23 cellular contexts compared by ENCODE assay signal in the genomic region with DNA sequence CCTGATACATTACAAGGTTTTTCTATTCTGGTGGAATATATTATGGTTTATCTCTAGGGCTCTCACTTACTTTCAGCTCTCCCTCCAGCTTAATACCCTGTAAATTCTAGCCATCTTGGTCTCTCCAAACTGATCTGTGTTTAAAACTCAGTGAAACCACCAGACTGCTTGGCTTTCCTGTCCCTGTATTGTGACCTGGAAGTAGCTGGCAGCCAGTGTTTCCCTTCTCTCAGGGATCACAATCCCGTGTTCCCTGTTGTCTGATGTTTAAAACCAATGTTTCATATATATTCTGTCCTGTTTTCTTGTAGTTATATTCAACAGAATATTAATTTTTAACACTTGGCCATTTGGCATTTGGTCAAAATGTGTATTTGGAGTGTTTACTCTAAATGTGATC. TPM values are rescaled to one million over a fixed set of nuclear protein-coding genes. Genes with fewer than 3 reads are reported as not detected.
DNase-seq lines count a peak whose midpoint lies in the region; ATAC-seq, FAIRE-seq and TF ChIP-seq lines count a peak whose summit lies in the region.
"Had no signal": no experiment of that assay in that cellular context is flagged by ENCODE, and none has a peak within 500 bp of the region (broad histone marks: within the 10 kb centered on the region; RNA-seq: fewer than 3 reads in every experiment).

No MANE protein-coding gene starts in this region.

- ATAC-seq in HG03439 (IDR thresholded peaks at IDR 0.05; ENCODE audit: unreplicated experiment), result no peak
- ATAC-seq: HepG2, SK-N-SH treated with all-trans-retinoic acid at 6 μM for 48 hours had no signal

- FAIRE-seq in GM12892 (lab: Jason Lieb, UNC), result peak; percentile 71
- FAIRE-seq: GM18507, HepG2 had no signal

- TF ChIP-seq POLR2A in GM12892 (IDR thresholded peaks at IDR 0.05; ENCODE audit: low read depth, low read length) (no peak), sigmoid colon (IDR thresholded peaks at IDR 0.05) (no peak)

- H3K4me1 ChIP-seq in sigmoid colon, result peaks cover 0 to 58% (median 25%) of the 10 kb centered on the region in 4 donors

- no peak overlapping the region for H3K4me3 ChIP-seq in sigmoid colon
- H3K4me3 ChIP-seq: BLaER1 had no signal

- WGBS in sigmoid colon, 2 donors, result 32 to 56% methylated on average over 1 of the region's 1 CpG

- intact Hi-C loops in sigmoid colon (cut with DNase I), result loop anchor here (10.0 kb wide), 1 partner anchor 1615 kb away; the partner anchor contains the start of gene FOXO1

- no peak for TF ChIP-seq CTCF in sigmoid colon (IDR thresholded peaks at IDR 0.05)

- H3K9me3 ChIP-seq in sigmoid colon, result no peaks in the 10 kb centered on the region
- H3K9me3 ChIP-seq: BLaER1, Caco-2 had no signal

- H3K36me3 ChIP-seq in sigmoid colon, result no peaks in the 10 kb centered on the region

- no peaks in the 10 kb centered on the region for H3K27me3 ChIP-seq in sigmoid colon
- H3K27me3 ChIP-seq: BLaER1 had no signal

- no peak for TF ChIP-seq EP300 in sigmoid colon (IDR thresholded peaks at IDR 0.05)

- H3K27ac ChIP-seq in sigmoid colon, result peak overlapping the region in 3 of 4 donors; percentile 55 to 66 (median 65)
- H3K27ac ChIP-seq: BLaER1, KMS-11 had no signal

- DNase-seq in GM12892 (ENCODE audit: insufficient read length) (no peak), NCI-H69 (lab: John Stamatoyannopoulos, UW) (peak; percentile 23), dermis microvascular lymphatic vessel endothelial cell (ENCODE audit: low read depth in 2 of 2) (peak; percentile 66 to 77), sigmoid colon (no peak), NCI-H2171 (lab: John Stamatoyannopoulos, UW) (no peak)
- no peak for DNase-seq in activated CD8-positive, alpha-beta memory T cell treated with anti-CD3 and anti-CD28 coated beads, Interleukin-2, amount 50 U/mL, for 48 hours
- DNase-seq: Caco-2; CD4-positive, alpha-beta memory T cell; DMS 273 treated with DMSO at 0.1 percent for 48 hours; DMS79 treated with DMSO at 0.1 percent for 48 hours; GOT3; HCEC 1CT; NCI-H1105 treated with DMSO at 0.1 percent for 48 hours; NCI-H2171 treated with DMSO at 0.1 percent for 48 hours; NCI-H524 treated with DMSO at 0.1 percent for 48 hours; NK-92 treated with Interleukin-12 subunit alpha and Interleukin-12 subunit beta, amount 100 ng/mL, for 24 hours; SIG-M5 had no signal

RNA-seq across cellular contexts. Expression of gene AKAP11, which starts 8.0 kb away (rescaled TPM):
- 28.5 TPM for polyA plus RNA-seq in GM12892 (2012; ENCODE audit: missing spikeins)
- 14.5 and 22.5 TPM in 2 replicates for total RNA-seq in dermis microvascular lymphatic vessel endothelial cell
- 10 to 100 TPM; 38.1 to 51.2 (median 46.7) TPM for total RNA-seq in sigmoid colon
- polyA plus RNA-seq in sigmoid colon, result 1 to 10 TPM; 2.5 to 9.7 (median 3.6) TPM

Comparison
In these comparisons a context has a peak if more than half of its experiments do, and no peak if none do; other contexts are left out.
1. DNase-seq: peak in NCI-H69 (single experiment) and dermis microvascular lymphatic vessel endothelial cell (2 of 2); none in GM12892 (single experiment), sigmoid colon (single experiment), activated CD8-positive, alpha-beta memory T cell treated with anti-CD3 and anti-CD28 coated beads, Interleukin-2, amount 50 U/mL, for 48 hours (single experiment) and NCI-H2171 (single experiment).